In the genomic region with DNA sequence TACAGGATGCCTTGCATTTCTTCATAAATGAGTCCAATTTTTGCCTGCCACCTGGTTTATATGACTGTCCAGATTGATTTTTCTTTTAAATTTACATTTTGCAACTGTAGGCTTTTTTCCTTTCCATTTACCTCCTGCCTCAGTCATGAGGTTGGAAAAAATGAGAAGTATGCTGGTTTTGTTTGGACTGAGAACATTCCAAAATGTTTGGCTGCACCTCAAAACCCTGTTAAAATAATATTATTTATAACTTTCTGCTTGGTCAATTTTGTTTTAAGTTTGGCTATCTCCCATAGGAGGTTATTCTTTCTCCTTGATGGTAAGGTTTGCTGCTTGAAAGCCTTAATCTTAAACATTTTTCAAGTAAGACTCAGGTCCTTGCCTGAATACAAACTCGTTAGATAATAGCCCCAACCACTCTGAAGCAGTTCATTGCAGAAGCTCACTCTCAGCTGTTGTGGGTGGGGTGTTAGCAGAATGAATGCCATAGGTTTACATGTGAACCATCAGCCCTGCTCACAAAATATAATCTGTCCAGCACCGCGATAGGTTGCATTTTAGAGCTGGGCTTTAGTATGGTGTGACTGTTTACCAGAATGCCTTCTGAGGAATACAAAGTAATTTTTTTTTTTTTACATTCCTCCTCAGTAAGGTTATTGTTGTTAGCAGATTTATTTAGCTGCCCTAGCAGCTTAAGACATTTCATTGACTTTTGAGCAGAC, we compare ENCODE assay signal across 9 cellular contexts.
DNase-seq lines count a peak whose midpoint lies in the region; ATAC-seq and TF ChIP-seq lines count a peak whose summit lies in the region.
"Had no signal": no experiment of that assay in that cellular context is flagged by ENCODE, and none has a peak within 500 bp of the region (broad histone marks: within the 10 kb centered on the region; RNA-seq: fewer than 3 reads in every experiment).

No MANE protein-coding gene starts in this region.

- TF ChIP-seq CTCF in endodermal cell (conservative IDR thresholded peaks at IDR 0.05) (no peak), upper lobe of right lung (IDR thresholded peaks at IDR 0.05) (no peak)

- WGBS in endodermal cell (ENCODE audit: insufficient coverage in 1 of 2, insufficient read length in 1 of 2), 2 experiments: 89% methylated on average over 3 of the region's 3 CpGs; no CpG with 5 or more reads in 1 of the 2 experiments
- 60% methylated on average over 1 of the region's 3 CpGs; no CpG with 5 or more reads in 1 of the 2 experiments for WGBS in mesodermal cell (ENCODE audit: insufficient coverage in 2 of 2), 2 experiments

- intact Hi-C loops in upper lobe of right lung (cut with DNase I): no loop called here

- H3K9me3 ChIP-seq in MG63: peaks cover 19% of the 10 kb centered on the region
- peaks cover 4% of the 10 kb centered on the region for H3K9me3 ChIP-seq in endodermal cell (ENCODE audit: control insufficient read depth, low read length)
- peaks cover 3% of the 10 kb centered on the region for H3K9me3 ChIP-seq in mesodermal cell (ENCODE audit: control insufficient read depth, low read length)
- no peaks in the 10 kb centered on the region for H3K9me3 ChIP-seq in upper lobe of right lung

- H3K27me3 ChIP-seq in MG63: no peaks in the 10 kb centered on the region
- H3K27me3 ChIP-seq in endodermal cell (ENCODE audit: control insufficient read depth, insufficient read depth, low read length, poor library complexity, severe bottlenecking): no peaks in the 10 kb centered on the region
- H3K27me3 ChIP-seq in upper lobe of right lung: no peaks in the 10 kb centered on the region

- H3K9ac ChIP-seq in endodermal cell (ENCODE audit: extremely low read depth, low read length, poor library complexity, severe bottlenecking): no peak overlapping the region

- H3K9me3 Mint-ChIP-seq in endodermal cell: peaks cover 2% of the 10 kb centered on the region

- no peak overlapping the region for H3K27ac Mint-ChIP-seq in endodermal cell
- H3K27ac Mint-ChIP-seq: activated CD4-positive, alpha-beta T cell treated with anti-CD3 and anti-CD28 coated beads, Interleukin-2, amount 10 ng/mL, durations not matched to agents 7 days and 5 days had no signal

- H3K4me3 ChIP-seq in MG63 (no peak overlapping the region), endodermal cell (ENCODE audit: low read length) (no peak overlapping the region), mesodermal cell (ENCODE audit: extremely low read depth, insufficient read depth, low read length, poor library complexity, severe bottlenecking) (no peak overlapping the region), upper lobe of right lung (no peak overlapping the region)

- no peaks in the 10 kb centered on the region for H3K36me3 ChIP-seq in MG63
- no peaks in the 10 kb centered on the region for H3K36me3 ChIP-seq in endodermal cell (ENCODE audit: control insufficient read depth, insufficient read depth, low read length)
- no peaks in the 10 kb centered on the region for H3K36me3 ChIP-seq in mesodermal cell (ENCODE audit: control insufficient read depth, insufficient read depth, low read length)
- H3K36me3 ChIP-seq in upper lobe of right lung: no peaks in the 10 kb centered on the region

- H3K27ac ChIP-seq in endodermal cell (ENCODE audit: low read depth, low read length) (peak overlapping the region; percentile 66), mesodermal cell (ENCODE audit: low read depth, low read length, severe bottlenecking) (peak overlapping the region; percentile 87), upper lobe of right lung (peak overlapping the region; percentile 58)

- H3K36me3 Mint-ChIP-seq in endodermal cell (ENCODE audit: low read depth): no peaks in the 10 kb centered on the region

- peak; percentile 54 for ATAC-seq in upper lobe of right lung
- ATAC-seq in HG03354 (IDR thresholded peaks at IDR 0.05; ENCODE audit: poor library complexity, severe bottlenecking, unreplicated experiment): no peak
- ATAC-seq in HG02973 (IDR thresholded peaks at IDR 0.05; ENCODE audit: unreplicated experiment): no peak
- ATAC-seq in GM21576 (IDR thresholded peaks at IDR 0.05; ENCODE audit: unreplicated experiment): no peak

- H3K4me1 ChIP-seq in endodermal cell (ENCODE audit: control insufficient read depth, insufficient read depth, low read length): no peaks in the 10 kb centered on the region
- H3K4me1 ChIP-seq in mesodermal cell (ENCODE audit: control insufficient read depth, insufficient read depth, low read length, poor library complexity, severe bottlenecking): peaks cover 20% of the 10 kb centered on the region
- peaks cover 19% of the 10 kb centered on the region for H3K4me1 ChIP-seq in upper lobe of right lung

- no peak overlapping the region for H3K4me3 Mint-ChIP-seq in endodermal cell
- H3K4me3 Mint-ChIP-seq: activated CD4-positive, alpha-beta T cell treated with anti-CD3 and anti-CD28 coated beads, Interleukin-2, amount 10 ng/mL, durations not matched to agents 7 days and 5 days had no signal

- H3K27me3 Mint-ChIP-seq in endodermal cell (ENCODE audit: insufficient read depth): no peaks in the 10 kb centered on the region
- H3K27me3 Mint-ChIP-seq: activated CD4-positive, alpha-beta T cell treated with anti-CD3 and anti-CD28 coated beads, Interleukin-2, amount 10 ng/mL, durations not matched to agents 7 days and 5 days had no signal

- DNase-seq in MG63 (peak; percentile 77), endodermal cell (no peak), upper lobe of right lung (no peak), DMS153 (lab: John Stamatoyannopoulos, UW) (no peak)
- DNase-seq: activated CD4-positive, alpha-beta T cell treated with anti-CD3 and anti-CD28 coated beads, Interleukin-2, amount 10 ng/mL, durations not matched to agents 7 days and 5 days had no signal

- peaks cover 2% of the 10 kb centered on the region for H3K4me1 Mint-ChIP-seq in endodermal cell
- H3K4me1 Mint-ChIP-seq: activated CD4-positive, alpha-beta T cell treated with anti-CD3 and anti-CD28 coated beads, Interleukin-2, amount 10 ng/mL, durations not matched to agents 7 days and 5 days had no signal
